In genomic region chr9:130714586-130715110, GRCh38 we compare ENCODE assay signal across 9 cellular contexts. TPM values are rescaled to one million over a fixed set of nuclear protein-coding genes. Genes with fewer than 3 reads are reported as not detected.
DNase-seq lines count a peak whose midpoint lies in the region; ATAC-seq, FAIRE-seq and TF ChIP-seq lines count a peak whose summit lies in the region.
"Had no signal": no experiment of that assay in that cellular context is flagged by ENCODE, and none has a peak within 500 bp of the region (broad histone marks: within the 10 kb centered on the region; RNA-seq: fewer than 3 reads in every experiment).

No MANE protein-coding gene starts in this region.

- H3K9me3 ChIP-seq in Caco-2, result no peaks in the 10 kb centered on the region
- H3K9me3 ChIP-seq in NT2/D1 (ENCODE audit: insufficient read depth, low read length), result no peaks in the 10 kb centered on the region
- no peaks in the 10 kb centered on the region for H3K9me3 ChIP-seq in ovary

- 3 to 9% (median 5%) methylated on average over 7 of the region's 7 CpGs for WGBS in ovary, 3 donors

- TF ChIP-seq EP300 in ovary (IDR thresholded peaks at IDR 0.05), result no peak

- H3K27ac Mint-ChIP-seq in Caco-2 (ENCODE audit: unreplicated experiment), result peak overlapping the region; percentile 25
- peak overlapping the region in 1 of 2 donors; percentile 50 for H3K27ac Mint-ChIP-seq in effector memory CD8-positive, alpha-beta T cell

- no peak for ATAC-seq in effector memory CD8-positive, alpha-beta T cell (replicated peaks)
- no peak for ATAC-seq in GM18505 (IDR thresholded peaks at IDR 0.05; ENCODE audit: unreplicated experiment)
- ATAC-seq in GM21619 (IDR thresholded peaks at IDR 0.05; ENCODE audit: unreplicated experiment), result no peak

- H3K36me3 Mint-ChIP-seq in Caco-2 (ENCODE audit: insufficient read depth, unreplicated experiment), result peaks cover 23% of the 10 kb centered on the region
- peaks cover 12% of the 10 kb centered on the region for H3K36me3 Mint-ChIP-seq in effector memory CD8-positive, alpha-beta T cell (ENCODE audit: insufficient read depth)

- no peaks in the 10 kb centered on the region for H3K9me3 Mint-ChIP-seq in Caco-2 (ENCODE audit: unreplicated experiment)
- H3K9me3 Mint-ChIP-seq in effector memory CD8-positive, alpha-beta T cell, result no peaks in the 10 kb centered on the region

- H3K4me1 ChIP-seq in Caco-2, result peaks cover 22% of the 10 kb centered on the region
- H3K4me1 ChIP-seq in NT2/D1 (ENCODE audit: insufficient read depth, insufficient read length), result no peaks in the 10 kb centered on the region
- H3K4me1 ChIP-seq in ovary (ENCODE audit: insufficient read depth), result peaks cover 2% of the 10 kb centered on the region

- CTCF ChIA-PET in Caco-2 (lab: Charles Lee), result no interaction called here

- TF ChIP-seq POLR2A in ovary (IDR thresholded peaks at IDR 0.05) (no peak), GM18505 (IDR thresholded peaks at IDR 0.05; ENCODE audit: borderline replicate concordance, extremely low read depth, insufficient read depth, insufficient read length) (no peak)

- no TSS peak for BruUV-seq in Caco-2 (replicated peaks; lab: Mats Ljungman, UMichigan)

- POLR2A ChIA-PET in Caco-2 (lab: Charles Lee), result no interaction called here

- H3K4me3 ChIP-seq in Caco-2 (ENCODE audit: low read depth, low read length) (peak overlapping the region; percentile 80), NT2/D1 (ENCODE audit: insufficient read length, low read depth) (peak overlapping the region; percentile 86), ovary (peak overlapping the region; percentile 98)

- H3K27me3 ChIP-seq in Caco-2 (replicated peaks; ENCODE audit: control insufficient read depth, insufficient read depth, low read length) (no peaks in the 10 kb centered on the region), NT2/D1 (ENCODE audit: insufficient read depth, insufficient read length) (no peaks in the 10 kb centered on the region), ovary (no peaks in the 10 kb centered on the region)

- intact Hi-C loops in Caco-2 (cut with micrococcal nuclease; ENCODE audit: unreplicated experiment), result loop anchor here (5.0 kb wide), 1 partner anchor 228 kb away; no protein-coding TSS in a partner anchor
- intact Hi-C loops in ovary (cut with DNase I), result loop anchor here in 3 of 4 donors (5.0 to 10.0 kb wide), 3 partner anchors 50 to 148 kb away; no protein-coding TSS in a partner anchor

- H3K9ac ChIP-seq in NT2/D1 (ENCODE audit: insufficient read length, low read depth), result peak overlapping the region; percentile 94

- H3K36me3 ChIP-seq in Caco-2 (ENCODE audit: control insufficient read depth, insufficient read depth, low read length) (no peaks in the 10 kb centered on the region), NT2/D1 (ENCODE audit: insufficient read depth, insufficient read length, low read length) (no peaks in the 10 kb centered on the region), ovary (no peaks in the 10 kb centered on the region)

- no peaks in the 10 kb centered on the region for H3K27me3 Mint-ChIP-seq in Caco-2 (ENCODE audit: insufficient read depth, unreplicated experiment)
- H3K27me3 Mint-ChIP-seq in effector memory CD8-positive, alpha-beta T cell, result no peaks in the 10 kb centered on the region

- DNase-seq in Caco-2 (no peak), NT2/D1 (ENCODE audit: low read depth, low spot score) (no peak), ovary (no peak), RCC 7860 (ENCODE audit: low spot score) (no peak)
- no peak for DNase-seq in effector memory CD8-positive, alpha-beta T cell
- DNase-seq in activated effector memory CD4-positive, alpha-beta T cell treated with Interleukin-2 at 50 U/mL for 16 hours, result no peak
- DNase-seq: NCI-H1930 had no signal

- FAIRE-seq in RCC 7860 (lab: Jason Lieb, UNC), result no peak

- peaks cover 8% of the 10 kb centered on the region for H3K4me1 Mint-ChIP-seq in Caco-2 (ENCODE audit: low read depth, unreplicated experiment)
- peaks cover 30 to 36% of the 10 kb centered on the region in 2 donors for H3K4me1 Mint-ChIP-seq in effector memory CD8-positive, alpha-beta T cell (ENCODE audit: low read depth in 2 of 2)

- TF ChIP-seq CTCF in Caco-2 (IDR thresholded peaks at IDR 0.05; ENCODE audit: insufficient read depth in 1 of 2, low read depth in 1 of 2, low read length in 1 of 2, severe bottlenecking in 1 of 2, unreplicated experiment in 1 of 2) (no peak), ovary (IDR thresholded peaks at IDR 0.05) (no peak)

- peak overlapping the region; percentile 96 for H3K4me3 Mint-ChIP-seq in Caco-2 (ENCODE audit: unreplicated experiment)
- H3K4me3 Mint-ChIP-seq in effector memory CD8-positive, alpha-beta T cell, result peak overlapping the region; percentile 89 to 96

- H3K27ac ChIP-seq in ovary, result peak overlapping the region in 1 of 2 donors; percentile 20

RNA-seq across cellular contexts. Expression of gene EXOSC2, which starts 21.1 kb away (rescaled TPM):
- total RNA-seq in Caco-2 (2022) (59.1 and 68.4 TPM in 2 replicates), ovary (10 to 100 TPM; 14.7 to 40.1 (median 33.8) TPM)
- 10 to 100 TPM; 21.5 to 32.7 TPM for polyA plus RNA-seq in ovary

RNA-seq across cellular contexts. Expression of gene PRDM12, which starts 50.3 kb away (rescaled TPM):
- total RNA-seq in Caco-2 (2022), result 0.32 and 0.34 TPM in 2 replicates
- not detected for total RNA-seq in ovary
- not detected for polyA plus RNA-seq in ovary
